1 cellular context compared by ENCODE assay signal in genomic region chr12:6452245-6452731, GRCh38.
A peak's percentile ranks its signal among the peaks of the same experiment; 100 is the strongest.
TF ChIP-seq lines count a peak whose summit lies in the region.

No MANE protein-coding gene starts in this region.

TF ChIP-seq in HepG2, 621 proteins besides CTCF, POLR2A, EP300 and RAD21 (continues in another document):
- TF ChIP-seq ZNF263 (CRISPR knock-in tag; IDR thresholded peaks at IDR 0.05) = no peak
- no peak for TF ChIP-seq HNRNPK (IDR thresholded peaks at IDR 0.05; ENCODE audit: low read depth, low read length, poor library complexity, severe bottlenecking)
- TF ChIP-seq RAD51 (IDR thresholded peaks at IDR 0.05; ENCODE audit: borderline replicate concordance) = no peak
- TF ChIP-seq NR2F6 (IDR thresholded peaks at IDR 0.05) = no peak
- no peak for TF ChIP-seq NR2F6 (CRISPR knock-in tag; IDR thresholded peaks at IDR 0.05)
- TF ChIP-seq HNF1B (CRISPR knock-in tag; IDR thresholded peaks at IDR 0.05) = no peak
- no peak for TF ChIP-seq ZNF564 (CRISPR knock-in tag; IDR thresholded peaks at IDR 0.05)
- TF ChIP-seq ZNF382 (CRISPR knock-in tag; IDR thresholded peaks at IDR 0.05; ENCODE audit: borderline replicate concordance) = no peak
- peak; percentile 3 for TF ChIP-seq ASH2L (IDR thresholded peaks at IDR 0.05; ENCODE audit: insufficient read length, low read depth, low read length)
- TF ChIP-seq ZNF274 (CRISPR knock-in tag; IDR thresholded peaks at IDR 0.05) = no peak
- TF ChIP-seq IRF1 (CRISPR knock-in tag; IDR thresholded peaks at IDR 0.05; ENCODE audit: low read depth) = 0 out of 2 replicates have a peak, but pooled peaks have one; percentile 9
- no peak for TF ChIP-seq ZBTB26 (CRISPR knock-in tag; IDR thresholded peaks at IDR 0.05; ENCODE audit: borderline replicate concordance)
- no peak for TF ChIP-seq ZNF513 (CRISPR knock-in tag; conservative IDR thresholded peaks at IDR 0.05)
- TF ChIP-seq HNRNPL (IDR thresholded peaks at IDR 0.05; ENCODE audit: low read depth, low read length) = 0 out of 2 replicates have a peak, but pooled peaks have one; percentile 31
- no peak for TF ChIP-seq DMAP1 (CRISPR knock-in tag; IDR thresholded peaks at IDR 0.05)
- no peak for TF ChIP-seq ATF1 (CRISPR knock-in tag; IDR thresholded peaks at IDR 0.05)
- no peak for TF ChIP-seq ZKSCAN5 (CRISPR knock-in tag; IDR thresholded peaks at IDR 0.05)
- TF ChIP-seq ESRRA (CRISPR knock-in tag; IDR thresholded peaks at IDR 0.05; ENCODE audit: low read depth) = peak; percentile 59; the same call in 1 of the 2 replicates
- no peak for TF ChIP-seq NONO (IDR thresholded peaks at IDR 0.05)
- TF ChIP-seq NONO (CRISPR knock-in tag; conservative IDR thresholded peaks at IDR 0.05) = 0 out of 2 replicates have a peak, but pooled peaks have one; percentile 17
- no peak for TF ChIP-seq MAF1 (CRISPR knock-in tag; IDR thresholded peaks at IDR 0.05; ENCODE audit: borderline replicate concordance)
- no peak for TF ChIP-seq GATAD2A (CRISPR knock-in tag; IDR thresholded peaks at IDR 0.05)
- TF ChIP-seq ZNF605 (CRISPR knock-in tag; IDR thresholded peaks at IDR 0.05) = 0 out of 2 replicates have a peak, but pooled peaks have one; percentile 5
- no peak for TF ChIP-seq NFIB (CRISPR knock-in tag; IDR thresholded peaks at IDR 0.05; ENCODE audit: borderline replicate concordance)
- TF ChIP-seq ZSCAN31 (CRISPR knock-in tag; IDR thresholded peaks at IDR 0.05; ENCODE audit: low read depth) = no peak
- TF ChIP-seq ZNF337 (CRISPR knock-in tag; IDR thresholded peaks at IDR 0.05; ENCODE audit: borderline replicate concordance, low read depth) = no peak
- TF ChIP-seq KMT2A (CRISPR knock-in tag; IDR thresholded peaks at IDR 0.05) = no peak
- 0 out of 2 replicates have a peak, but pooled peaks have one; percentile 28 for TF ChIP-seq TOPORS (CRISPR knock-in tag; IDR thresholded peaks at IDR 0.05)
- TF ChIP-seq REPIN1 (CRISPR knock-in tag; IDR thresholded peaks at IDR 0.05; ENCODE audit: borderline replicate concordance, low read depth) = no peak
- no peak for TF ChIP-seq TAF1 (CRISPR knock-in tag; IDR thresholded peaks at IDR 0.05)
- no peak for TF ChIP-seq ZNF333 (CRISPR knock-in tag; IDR thresholded peaks at IDR 0.05; ENCODE audit: borderline replicate concordance)
- TF ChIP-seq NFE2 (CRISPR knock-in tag; IDR thresholded peaks at IDR 0.05) = no peak
- no peak for TF ChIP-seq DZIP1 (CRISPR knock-in tag; IDR thresholded peaks at IDR 0.05)
- TF ChIP-seq CBX5 (CRISPR knock-in tag; IDR thresholded peaks at IDR 0.05; ENCODE audit: borderline replicate concordance) = no peak
- TF ChIP-seq ZNF607 (CRISPR knock-in tag; IDR thresholded peaks at IDR 0.05; ENCODE audit: borderline replicate concordance) = no peak
- TF ChIP-seq ETV5 (CRISPR knock-in tag; IDR thresholded peaks at IDR 0.05; ENCODE audit: borderline replicate concordance) = no peak
- TF ChIP-seq ZNF484 (CRISPR knock-in tag; IDR thresholded peaks at IDR 0.05; ENCODE audit: borderline replicate concordance, low read depth) = no peak
- TF ChIP-seq ZSCAN12 (CRISPR knock-in tag; IDR thresholded peaks at IDR 0.05) = no peak
- no peak for TF ChIP-seq MED13 (CRISPR knock-in tag; IDR thresholded peaks at IDR 0.05)
- TF ChIP-seq GATAD1 (CRISPR knock-in tag; IDR thresholded peaks at IDR 0.05) = no peak
- TF ChIP-seq FOXO4 (CRISPR knock-in tag; conservative IDR thresholded peaks at IDR 0.05) = no peak
- no peak for TF ChIP-seq ZNF704 (CRISPR knock-in tag; IDR thresholded peaks at IDR 0.05; ENCODE audit: borderline replicate concordance)
- TF ChIP-seq TAF15 (IDR thresholded peaks at IDR 0.05; ENCODE audit: low read depth, low read length, poor library complexity, severe bottlenecking) = no peak
- TF ChIP-seq AFF4 (CRISPR knock-in tag; IDR thresholded peaks at IDR 0.05) = no peak
- TF ChIP-seq ZBTB44 (CRISPR knock-in tag; IDR thresholded peaks at IDR 0.05) = no peak
- no peak for TF ChIP-seq GPN1 (CRISPR knock-in tag; IDR thresholded peaks at IDR 0.05; ENCODE audit: borderline replicate concordance)
- TF ChIP-seq ZNF275 (CRISPR knock-in tag; IDR thresholded peaks at IDR 0.05; ENCODE audit: borderline replicate concordance) = no peak
- no peak for TF ChIP-seq SNRNP70 (IDR thresholded peaks at IDR 0.05; ENCODE audit: low read depth, low read length)
